Comparison of ENCODE assay signal across 28 cellular contexts in genomic region chr19:1598777-1599459, GRCh38.
"Had no signal": no experiment of that assay in that cellular context is flagged by ENCODE, and none has a peak within 500 bp of the region (broad histone marks: within the 10 kb centered on the region; RNA-seq: fewer than 3 reads in every experiment).

No MANE protein-coding gene starts in this region.

- DNase-seq: dermis blood vessel endothelial cell; effector memory CD4-positive, alpha-beta T cell; foreskin keratinocyte; heart left ventricle; hippocampal formation; immature natural killer cell; islet precursor cell; left ventricle myocardium superior; lower lobe of right lung; naive B cell; nephron progenitor cell; occipital lobe; ovary; psoas muscle; right cardiac atrium; stimulated activated CD4-positive, alpha-beta T cell treated with anti-CD3 and anti-CD28 coated beads, Interleukin-15, amount 100 ng/mL, for 24 hours; stimulated activated CD4-positive, alpha-beta T cell treated with anti-CD3 and anti-CD28 coated beads, Interleukin-2, amount 100 ng/mL, for 48 hours; stimulated activated naive CD4-positive, alpha-beta T cell; stimulated activated naive CD8-positive, alpha-beta T cell treated with anti-CD3 and anti-CD28 coated beads, Interleukin-15, amount 100 ng/mL, for 72 hours; transverse colon; upper lobe of right lung; uterus had no signal

- H3K36me3 ChIP-seq: ovary, uterus had no signal

- H3K27me3 Mint-ChIP-seq: naive B cell; stimulated activated naive CD8-positive, alpha-beta T cell treated with anti-CD3 and anti-CD28 coated beads, Interleukin-15, amount 100 ng/mL, for 72 hours had no signal

- H3K4me3 ChIP-seq: coronary artery, esophagus muscularis mucosa, gastroesophageal sphincter, heart left ventricle, lower lobe of right lung, ovary, psoas muscle, skin epidermis, suprapubic skin, transverse colon, upper lobe of right lung, uterus had no signal

- H3K27ac Mint-ChIP-seq: immature natural killer cell, nephron progenitor cell had no signal

- FAIRE-seq: endothelial cell of umbilical vein had no signal

- H3K9me3 Mint-ChIP-seq: immature natural killer cell; naive B cell; nephron progenitor cell; stimulated activated naive CD8-positive, alpha-beta T cell treated with anti-CD3 and anti-CD28 coated beads, Interleukin-15, amount 100 ng/mL, for 72 hours had no signal

- ATAC-seq: foreskin keratinocyte; gastroesophageal sphincter; left ventricle myocardium superior; psoas muscle; stimulated activated naive CD8-positive, alpha-beta T cell treated with anti-CD3 and anti-CD28 coated beads, Interleukin-15, amount 100 ng/mL, for 72 hours had no signal

- H3K4me1 ChIP-seq: foreskin keratinocyte, uterus had no signal

- H3K27ac ChIP-seq: coronary artery, esophagus muscularis mucosa, foreskin keratinocyte, gastroesophageal sphincter, heart left ventricle, lower lobe of right lung, ovary, psoas muscle, skin epidermis, suprapubic skin, transverse colon, upper lobe of right lung, uterus had no signal

- H3K4me3 Mint-ChIP-seq: immature natural killer cell; nephron progenitor cell; stimulated activated naive CD8-positive, alpha-beta T cell treated with anti-CD3 and anti-CD28 coated beads, Interleukin-15, amount 100 ng/mL, for 72 hours had no signal

- H3K9me3 ChIP-seq: esophagus muscularis mucosa, gastroesophageal sphincter, heart left ventricle, lower lobe of right lung, ovary, psoas muscle, suprapubic skin, transverse colon, upper lobe of right lung, uterus had no signal

- H3K27me3 ChIP-seq: esophagus muscularis mucosa, foreskin keratinocyte, gastroesophageal sphincter, heart left ventricle, ovary, suprapubic skin, transverse colon, upper lobe of right lung, uterus had no signal

- H3K36me3 Mint-ChIP-seq: naive B cell had no signal
